In genomic region chr6:7146079-7146828, GRCh38 we compare ENCODE assay signal across 8 cellular contexts. TPM values are rescaled to one million over a fixed set of nuclear protein-coding genes. Genes with fewer than 3 reads are reported as not detected.
DNase-seq lines count a peak whose midpoint lies in the region; ATAC-seq and TF ChIP-seq lines count a peak whose summit lies in the region.

No MANE protein-coding gene starts in this region.

- CTCF ChIA-PET in activated CD8-positive, alpha-beta T cell treated with anti-CD3 and anti-CD28 coated beads, Interleukin-2, amount 10 ng/mL, durations not matched to agents 7 days and 5 days (lab: Charles Lee) = interaction anchor here (1.1 to 2.8 kb wide), 5 partner anchors 8 to 450 kb away, joined by 3 to 10 read pairs (median 7); no protein-coding TSS in a partner anchor

- in situ Hi-C loops in KBM-7 (cut with MboI; ENCODE audit: low pct_unique_long_range_greater_than_20kb, low sequenced_read_pairs) = no loop called here

- no peak for TF ChIP-seq CTCF in progenitor cell of endocrine pancreas (IDR thresholded peaks at IDR 0.05; ENCODE audit: unreplicated experiment)

- no peaks in the 10 kb centered on the region for H3K9me3 Mint-ChIP-seq in CD4-positive, CD25-positive, alpha-beta regulatory T cell
- H3K9me3 Mint-ChIP-seq in activated CD8-positive, alpha-beta T cell treated with anti-CD3 and anti-CD28 coated beads, Interleukin-2, amount 10 ng/mL, durations not matched to agents 7 days and 5 days (ENCODE audit: insufficient read depth) = no peaks in the 10 kb centered on the region
- H3K9me3 Mint-ChIP-seq in progenitor cell of endocrine pancreas (ENCODE audit: low read depth) = no peaks in the 10 kb centered on the region

- H3K4me3 ChIP-seq in CD4-positive, CD25-positive, alpha-beta regulatory T cell (ENCODE audit: low read depth, low read length) = no peak overlapping the region

- H3K9me3 ChIP-seq in CD4-positive, CD25-positive, alpha-beta regulatory T cell (ENCODE audit: control insufficient read depth in 2 of 2, low read length in 2 of 2) = no peaks in the 10 kb centered on the region

- peaks cover 3% of the 10 kb centered on the region for H3K36me3 Mint-ChIP-seq in CD4-positive, CD25-positive, alpha-beta regulatory T cell
- H3K36me3 Mint-ChIP-seq in activated CD8-positive, alpha-beta T cell treated with anti-CD3 and anti-CD28 coated beads, Interleukin-2, amount 10 ng/mL, durations not matched to agents 7 days and 5 days (ENCODE audit: low read depth) = peaks cover 2% of the 10 kb centered on the region
- H3K36me3 Mint-ChIP-seq in progenitor cell of endocrine pancreas (ENCODE audit: insufficient read depth) = no peaks in the 10 kb centered on the region

- DNase-seq in CD4-positive, CD25-positive, alpha-beta regulatory T cell = peak in 1 of 3 donors; percentile 38
- DNase-seq in KBM-7 (peak; percentile 80), glomerular visceral epithelial cell (ENCODE audit: extremely low spot score) (peak; percentile 56), progenitor cell of endocrine pancreas (ENCODE audit: low spot score, unreplicated experiment) (no peak), NCI-H2227 treated with DMSO at 0.1 percent for 48 hours (lab: John Stamatoyannopoulos, UW) (no peak), NCI-H128 (lab: John Stamatoyannopoulos, UW; ENCODE audit: unreplicated experiment) (no peak)
- DNase-seq in activated CD8-positive, alpha-beta T cell treated with anti-CD3 and anti-CD28 coated beads, Interleukin-2, amount 10 ng/mL, durations not matched to agents 7 days and 5 days = peak; percentile 39

- peak overlapping the region; percentile 48 to 88 (median 63) for H3K27ac Mint-ChIP-seq in CD4-positive, CD25-positive, alpha-beta regulatory T cell
- peak overlapping the region; percentile 89 for H3K27ac Mint-ChIP-seq in activated CD8-positive, alpha-beta T cell treated with anti-CD3 and anti-CD28 coated beads, Interleukin-2, amount 10 ng/mL, durations not matched to agents 7 days and 5 days
- peak overlapping the region; percentile 98 for H3K27ac Mint-ChIP-seq in progenitor cell of endocrine pancreas

- no peaks in the 10 kb centered on the region for H3K36me3 ChIP-seq in CD4-positive, CD25-positive, alpha-beta regulatory T cell (ENCODE audit: control insufficient read depth, insufficient read depth, low read length)

- peaks cover 24% of the 10 kb centered on the region for H3K4me1 ChIP-seq in CD4-positive, CD25-positive, alpha-beta regulatory T cell (ENCODE audit: control insufficient read depth, insufficient read depth, low read length, poor library complexity, severe bottlenecking)

- peak; percentile 46 to 63 for ATAC-seq in CD4-positive, CD25-positive, alpha-beta regulatory T cell (ENCODE audit: low read depth in 2 of 2)
- ATAC-seq in GM21360 (IDR thresholded peaks at IDR 0.05; ENCODE audit: unreplicated experiment) = peak; percentile 49
- ATAC-seq in activated CD8-positive, alpha-beta T cell treated with anti-CD3 and anti-CD28 coated beads, Interleukin-2, amount 10 ng/mL, durations not matched to agents 7 days and 5 days = peak; percentile 83

- peak overlapping the region; percentile 39 to 78 (median 52) for H3K4me3 Mint-ChIP-seq in CD4-positive, CD25-positive, alpha-beta regulatory T cell
- peak overlapping the region; percentile 52 for H3K4me3 Mint-ChIP-seq in activated CD8-positive, alpha-beta T cell treated with anti-CD3 and anti-CD28 coated beads, Interleukin-2, amount 10 ng/mL, durations not matched to agents 7 days and 5 days
- H3K4me3 Mint-ChIP-seq in progenitor cell of endocrine pancreas (ENCODE audit: low read depth) = peak overlapping the region; percentile 57

- H3K4me1 Mint-ChIP-seq in CD4-positive, CD25-positive, alpha-beta regulatory T cell = peaks cover 24 to 74% (median 47%) of the 10 kb centered on the region in 4 donors
- peaks cover 46% of the 10 kb centered on the region for H3K4me1 Mint-ChIP-seq in activated CD8-positive, alpha-beta T cell treated with anti-CD3 and anti-CD28 coated beads, Interleukin-2, amount 10 ng/mL, durations not matched to agents 7 days and 5 days (ENCODE audit: low read depth)
- H3K4me1 Mint-ChIP-seq in progenitor cell of endocrine pancreas (ENCODE audit: low read depth) = peaks cover 67% of the 10 kb centered on the region

- no peak overlapping the region for H3K27ac ChIP-seq in CD4-positive, CD25-positive, alpha-beta regulatory T cell (ENCODE audit: insufficient read depth, low read length, poor library complexity, severe bottlenecking)

- H3K27me3 Mint-ChIP-seq in CD4-positive, CD25-positive, alpha-beta regulatory T cell = no peaks in the 10 kb centered on the region
- no peaks in the 10 kb centered on the region for H3K27me3 Mint-ChIP-seq in activated CD8-positive, alpha-beta T cell treated with anti-CD3 and anti-CD28 coated beads, Interleukin-2, amount 10 ng/mL, durations not matched to agents 7 days and 5 days (ENCODE audit: low read depth)
- no peaks in the 10 kb centered on the region for H3K27me3 Mint-ChIP-seq in progenitor cell of endocrine pancreas

- no peaks in the 10 kb centered on the region for H3K27me3 ChIP-seq in CD4-positive, CD25-positive, alpha-beta regulatory T cell (ENCODE audit: control insufficient read depth, insufficient read depth, low read length)

- POLR2A ChIA-PET in activated CD8-positive, alpha-beta T cell treated with anti-CD3 and anti-CD28 coated beads, Interleukin-2, amount 10 ng/mL, durations not matched to agents 7 days and 5 days (lab: Charles Lee) = interaction anchor here (0.8 to 1.9 kb wide), 3 partner anchors 8 to 38 kb away, joined by 3 to 16 read pairs (median 4); partner anchors contain the start of gene RREB1

RNA-seq across cellular contexts. Expression of gene RREB1, which starts 38.5 kb away (rescaled TPM):
- total RNA-seq in CD4-positive, CD25-positive, alpha-beta regulatory T cell = 45.2 TPM
- polyA plus RNA-seq in CD4-positive, CD25-positive, alpha-beta regulatory T cell = 1 to 10 TPM; 1.2 to 3.8 (median 2.1) TPM
- 10 to 100 TPM; 27.5 to 29.0 TPM for total RNA-seq in activated CD8-positive, alpha-beta T cell treated with anti-CD3 and anti-CD28 coated beads, Interleukin-2, amount 10 ng/mL, durations not matched to agents 7 days and 5 days
- total RNA-seq in progenitor cell of endocrine pancreas = 67.2 and 71.7 TPM in 2 replicates

Comparison
In these comparisons a context has a peak if more than half of its experiments do, and no peak if none do; other contexts are left out.
1. DNase-seq: peak in KBM-7 (single experiment), activated CD8-positive, alpha-beta T cell treated with anti-CD3 and anti-CD28 coated beads, Interleukin-2, amount 10 ng/mL, durations not matched to agents 7 days and 5 days (single experiment) and glomerular visceral epithelial cell (single experiment); none in progenitor cell of endocrine pancreas (single experiment), NCI-H2227 treated with DMSO at 0.1 percent for 48 hours (single experiment) and NCI-H128 (single experiment).
2. Peak in every context shown above with its lines, with median percentiles within 50 percentile points of each other: ATAC-seq, H3K27ac Mint-ChIP-seq and H3K4me3 Mint-ChIP-seq.